26 cellular contexts compared by ENCODE assay signal in the genomic region with DNA sequence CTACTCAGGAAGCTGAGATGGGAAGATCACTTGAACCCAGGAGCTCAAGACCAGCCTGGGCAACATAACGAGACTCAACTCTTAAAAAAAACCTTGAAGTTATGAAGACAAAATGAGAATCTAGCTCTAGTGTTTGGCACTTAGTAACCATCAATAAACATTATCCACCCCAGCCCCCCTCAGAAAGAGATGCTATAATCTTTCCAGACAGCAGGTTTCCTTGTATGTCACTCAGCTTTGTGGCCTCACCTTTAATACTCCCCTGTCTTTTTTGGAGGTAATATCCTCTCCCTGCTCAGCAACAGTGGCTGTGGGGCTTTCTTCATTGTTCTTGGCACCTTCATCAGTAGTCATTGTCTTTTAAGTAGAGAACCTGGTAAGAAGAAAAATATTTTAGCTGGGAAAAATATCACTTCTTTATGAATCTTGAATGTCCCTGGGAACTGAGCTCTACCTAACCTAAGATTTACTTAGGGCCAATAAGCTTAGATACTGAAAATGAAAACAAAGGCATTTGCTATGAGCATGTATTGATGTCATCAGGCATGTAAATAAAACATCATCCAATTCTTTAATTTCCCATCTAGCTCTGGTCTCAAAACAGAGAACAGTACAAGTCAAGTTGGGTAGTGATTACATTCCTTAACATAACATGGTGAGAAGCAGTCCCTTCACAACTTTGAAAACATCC. TPM values are rescaled to one million over a fixed set of nuclear protein-coding genes. Genes with fewer than 3 reads are reported as not detected.
A peak's percentile ranks its signal among the peaks of the same experiment; 100 is the strongest.
DNase-seq lines count a peak whose midpoint lies in the region; ATAC-seq and TF ChIP-seq lines count a peak whose summit lies in the region.
"Had no signal": no experiment of that assay in that cellular context is flagged by ENCODE, and none has a peak within 500 bp of the region (broad histone marks: within the 10 kb centered on the region; RNA-seq: fewer than 3 reads in every experiment).

No MANE protein-coding gene starts in this region.

- POLR2A ChIA-PET in activated CD4-positive, alpha-beta T cell treated with anti-CD3 and anti-CD28 coated beads for 36 hours (lab: Charles Lee), result no interaction called here

- H3K36me3 ChIP-seq in ACC112 (ENCODE audit: insufficient read depth, low read length) (peaks cover 40% of the 10 kb centered on the region), WERI-Rb-1 (peaks cover 40% of the 10 kb centered on the region)

- H3K4me3 ChIP-seq in ACC112 (ENCODE audit: low read depth, low read length) (no peak overlapping the region), WERI-Rb-1 (ENCODE audit: low read depth, low read length) (no peak overlapping the region), fibroblast of mammary gland (ENCODE audit: control insufficient read depth, low read depth, low read length) (no peak overlapping the region)
- H3K4me3 ChIP-seq: A549, adrenal gland, smooth muscle cell, tibial nerve had no signal

- ATAC-seq in activated CD4-positive, alpha-beta T cell treated with anti-CD3 and anti-CD28 coated beads for 36 hours, result peak; percentile 47
- ATAC-seq in HG03460 (IDR thresholded peaks at IDR 0.05; ENCODE audit: unreplicated experiment), result no peak
- ATAC-seq: A549, left cardiac atrium had no signal

- no peak overlapping the region for H2AFZ ChIP-seq in ACC112 (ENCODE audit: low read length, unreplicated experiment)

- no peak overlapping the region for H3K4me3 Mint-ChIP-seq in activated CD4-positive, alpha-beta T cell treated with anti-CD3 and anti-CD28 coated beads for 36 hours
- H3K4me3 Mint-ChIP-seq: dendritic cell treated with granulocyte-macrophage colony-stimulating factor and Interleukin-4, amounts not matched to agents 40 ng/mL and 50 ng/mL, for 4 days; IgD-negative memory B cell; stimulated activated naive CD8-positive, alpha-beta T cell treated with anti-CD3 and anti-CD28 coated beads, Interleukin-15, Interleukin-2, amounts not matched to agents 100 ng/mL and 50 ng/mL, for 24 hours had no signal

- H3K79me2 ChIP-seq in ACC112 (ENCODE audit: control insufficient read depth, insufficient read depth, low read length, unreplicated experiment), result peaks cover 77% of the 10 kb centered on the region

- no peaks in the 10 kb centered on the region for H3K27me3 ChIP-seq in ACC112 (ENCODE audit: insufficient read depth, low read length)
- H3K27me3 ChIP-seq in WERI-Rb-1 (ENCODE audit: insufficient read depth, low read depth, severe bottlenecking), result no peaks in the 10 kb centered on the region
- H3K27me3 ChIP-seq: adrenal gland, BE2C, tibial nerve had no signal

- peaks cover 27% of the 10 kb centered on the region for H3K4me1 ChIP-seq in ACC112 (ENCODE audit: control insufficient read depth, insufficient read depth, low read length, unreplicated experiment)
- H3K4me1 ChIP-seq: A549, BE2C had no signal

- H3K36me3 Mint-ChIP-seq in activated CD4-positive, alpha-beta T cell treated with anti-CD3 and anti-CD28 coated beads for 36 hours (ENCODE audit: low read depth), result peaks cover 48% of the 10 kb centered on the region
- H3K36me3 Mint-ChIP-seq: IgD-negative memory B cell had no signal

- no peaks in the 10 kb centered on the region for H3K9me3 ChIP-seq in WERI-Rb-1 (ENCODE audit: severe bottlenecking)
- H3K9me3 ChIP-seq: A549, adrenal gland, BE2C, tibial nerve had no signal

- peaks cover 67% of the 10 kb centered on the region for H3K4me1 Mint-ChIP-seq in activated CD4-positive, alpha-beta T cell treated with anti-CD3 and anti-CD28 coated beads for 36 hours

- H3K27ac ChIP-seq in ACC112 (ENCODE audit: low read depth, low read length) (peak overlapping the region; percentile 67), WERI-Rb-1 (no peak overlapping the region)
- H3K27ac ChIP-seq: A549 had no signal

- TF ChIP-seq CTCF in WERI-Rb-1 (IDR thresholded peaks at IDR 0.05; ENCODE audit: low read depth, low read length) (no peak), fibroblast of mammary gland (conservative IDR thresholded peaks at IDR 0.05; ENCODE audit: control insufficient read depth, insufficient read depth, low read depth, low read length) (no peak)

- intact Hi-C loops in activated CD4-positive, alpha-beta T cell treated with anti-CD3 and anti-CD28 coated beads for 36 hours (cut with DNase I, micrococcal nuclease), result no loop called here

- no peaks in the 10 kb centered on the region for H3K9me3 Mint-ChIP-seq in activated CD4-positive, alpha-beta T cell treated with anti-CD3 and anti-CD28 coated beads for 36 hours (ENCODE audit: low read depth)
- H3K9me3 Mint-ChIP-seq: dendritic cell treated with granulocyte-macrophage colony-stimulating factor and Interleukin-4, amounts not matched to agents 40 ng/mL and 50 ng/mL, for 4 days; stimulated activated naive CD8-positive, alpha-beta T cell treated with anti-CD3 and anti-CD28 coated beads, Interleukin-15, Interleukin-2, amounts not matched to agents 100 ng/mL and 50 ng/mL, for 24 hours had no signal

- no peaks in the 10 kb centered on the region for H3K27me3 Mint-ChIP-seq in activated CD4-positive, alpha-beta T cell treated with anti-CD3 and anti-CD28 coated beads for 36 hours
- H3K27me3 Mint-ChIP-seq: dendritic cell treated with granulocyte-macrophage colony-stimulating factor and Interleukin-4, amounts not matched to agents 40 ng/mL and 50 ng/mL, for 4 days; IgD-negative memory B cell; stimulated activated naive CD8-positive, alpha-beta T cell treated with anti-CD3 and anti-CD28 coated beads, Interleukin-15, Interleukin-2, amounts not matched to agents 100 ng/mL and 50 ng/mL, for 24 hours had no signal

- CTCF ChIA-PET in activated CD4-positive, alpha-beta T cell treated with anti-CD3 and anti-CD28 coated beads for 36 hours (lab: Charles Lee), result interaction anchor here (0.5 to 5.2 kb wide), 20 partner anchors 13 to 452 kb away, joined by 3 to 47 read pairs (median 4); a partner anchor contains a TSS

- no peak for DNase-seq in activated CD4-positive, alpha-beta T cell treated with anti-CD3 and anti-CD28 coated beads for 36 hours
- no peak for DNase-seq in activated CD4-positive, alpha-beta T cell treated with anti-CD3 and anti-CD28 coated beads, Interleukin-2, amount 50 U/mL, for 48 hours
- DNase-seq in WERI-Rb-1 (peak; percentile 26), fibroblast of mammary gland (ENCODE audit: low read depth) (peak; percentile 30), H4 (ENCODE audit: low spot score) (no peak), COLO668 (lab: John Stamatoyannopoulos, UW; ENCODE audit: unreplicated experiment) (no peak)
- DNase-seq: activated T-cell treated with anti-CD3 and anti-CD28 coated beads, Interleukin-2, amount 50 U/mL, for 1 hour; adrenal gland; BE2C; EL; H7; head of caudate nucleus; left cardiac atrium; mesenchymal stem cell; NCI-H1417; NCI-H2081 treated with DMSO at 0.1 percent for 48 hours; nucleus accumbens; SIG-M5 had no signal

- H3K27ac Mint-ChIP-seq in activated CD4-positive, alpha-beta T cell treated with anti-CD3 and anti-CD28 coated beads for 36 hours, result peak overlapping the region; percentile 21
- H3K27ac Mint-ChIP-seq: dendritic cell treated with granulocyte-macrophage colony-stimulating factor and Interleukin-4, amounts not matched to agents 40 ng/mL and 50 ng/mL, for 4 days; stimulated activated naive CD8-positive, alpha-beta T cell treated with anti-CD3 and anti-CD28 coated beads, Interleukin-15, Interleukin-2, amounts not matched to agents 100 ng/mL and 50 ng/mL, for 24 hours had no signal

RNA-seq across cellular contexts. Expression of a gene that starts 46.1 kb away (rescaled TPM):
- 100 to 1,000 TPM; 140 to 141 TPM for total RNA-seq in activated CD4-positive, alpha-beta T cell treated with anti-CD3 and anti-CD28 coated beads for 36 hours
- 2.0 and 3.4 TPM in 2 replicates for total RNA-seq in H4 (2014; rRNA removed; shearing (Covaris generic))

Comparison
In these comparisons a context has a peak if more than half of its experiments do, and no peak if none do; other contexts are left out.
1. DNase-seq: peak in WERI-Rb-1 (single experiment) and fibroblast of mammary gland (single experiment); none in activated CD4-positive, alpha-beta T cell treated with anti-CD3 and anti-CD28 coated beads for 36 hours (single experiment), activated CD4-positive, alpha-beta T cell treated with anti-CD3 and anti-CD28 coated beads, Interleukin-2, amount 50 U/mL, for 48 hours (0 of 2), H4 (single experiment) and COLO668 (single experiment).
2. RNA of a gene that starts 46.1 kb away (total RNA-seq): 140 to 141 TPM in activated CD4-positive, alpha-beta T cell treated with anti-CD3 and anti-CD28 coated beads for 36 hours; 2.0 to 3.4 TPM in H4; every median in the first group is over 10 times any median in the second.